34 cellular contexts compared by ENCODE assay signal in genomic region chr1:92192246-92192645, GRCh38. TPM values are rescaled to one million over a fixed set of nuclear protein-coding genes. Genes with fewer than 3 reads are reported as not detected.
"Had no signal": no experiment of that assay in that cellular context is flagged by ENCODE, and none has a peak within 500 bp of the region (broad histone marks: within the 10 kb centered on the region; RNA-seq: fewer than 3 reads in every experiment).

No MANE protein-coding gene starts in this region.

- FAIRE-seq: astrocyte, TTC549 had no signal

- H3K4me1 ChIP-seq: adrenal gland, body of pancreas, breast epithelium, Peyer's patch, SJSA1 had no signal

- H3K27me3 Mint-ChIP-seq: activated B cell treated with CpG ODN at 0.5 μM for 24 hours; activated CD4-positive, alpha-beta memory T cell treated with anti-CD3 and anti-CD28 coated beads for 36 hours had no signal

- H3K9ac ChIP-seq: SK-N-SH had no signal

- H3K9me3 ChIP-seq: adrenal gland, body of pancreas, breast epithelium, Peyer's patch, SJSA1, SK-N-SH had no signal

- H3K4me1 Mint-ChIP-seq: activated B cell treated with CpG ODN at 0.5 μM for 24 hours had no signal

- H3K4me2 ChIP-seq: SK-N-SH had no signal

- DNase-seq: activated B cell treated with CpG ODN at 0.5 μM for 24 hours; activated CD4-positive, alpha-beta memory T cell treated with anti-CD3 and anti-CD28 coated beads for 36 hours; activated CD4-positive, alpha-beta T cell treated with anti-CD3 and anti-CD28 coated beads for 4 hours; activated CD4-positive, alpha-beta T cell treated with anti-CD3 and anti-CD28 coated beads, Interleukin-2, amount 50 U/mL, for 1 hour; activated CD4-positive, CD25-positive, alpha-beta regulatory T cell treated with anti-CD3 and anti-CD28 coated beads, Interleukin-2, amount 50 U/mL, for 72 hours; activated CD8-positive, alpha-beta memory T cell treated with anti-CD3 and anti-CD28 coated beads, Interleukin-2, amount 50 U/mL, for 4 hours; activated gamma-delta T cell treated with Interleukin-2 at 50 U/mL for 16 hours; activated naive CD4-positive, alpha-beta T cell treated with anti-CD3 and anti-CD28 coated beads for 36 hours; activated T-cell treated with anti-CD3 and anti-CD28 coated beads for 4 hours; activated T-cell treated with anti-CD3 and anti-CD28 coated beads, Interleukin-2, amount 50 U/mL, for 4 hours; adrenal gland; body of pancreas; cerebellar nuclear complex; NCI-H1092; NCI-H1436 treated with DMSO at 0.1 percent for 48 hours; NCI-H1694 treated with DMSO at 0.1 percent for 48 hours; NCI-H2029; NCI-H510A; NCI-H526; NCI-H774; Peyer's patch; RPMI8226; SHP77 treated with DMSO at 0.1 percent for 48 hours; SK-N-SH had no signal

- H3K27ac ChIP-seq: adrenal gland, body of pancreas, breast epithelium, Peyer's patch, SJSA1 had no signal

- H3K36me3 Mint-ChIP-seq: activated CD4-positive, alpha-beta memory T cell treated with anti-CD3 and anti-CD28 coated beads for 36 hours; activated naive CD4-positive, alpha-beta T cell treated with anti-CD3 and anti-CD28 coated beads, Interleukin-2, amount 50 U/mL, for 72 hours had no signal

- H3K9me3 Mint-ChIP-seq: activated B cell treated with CpG ODN at 0.5 μM for 24 hours; activated CD4-positive, alpha-beta memory T cell treated with anti-CD3 and anti-CD28 coated beads for 36 hours; activated naive CD4-positive, alpha-beta T cell treated with anti-CD3 and anti-CD28 coated beads for 36 hours; activated T-cell treated with anti-CD3 and anti-CD28 coated beads, Interleukin-2, amount 50 U/mL, for 4 hours; activated T-helper 1 cell treated with anti-CD3 and anti-CD28 coated beads, Interleukin-12 subunit alpha, Interleukin-12 subunit beta, Interleukin-2, Interleukin-4 antibody, amounts not matched to agents 30 ng/mL and 10 ng/mL and 1 ng/mL, durations not matched to agents 14 hours and 24 hours and 36 hours; T-helper 1 cell treated with Interleukin-12 subunit alpha and Interleukin-12 subunit beta and Interleukin-4 antibody, amounts not matched to agents 30 μg/mL and 1 μg/mL, for 36 hours; T-helper 2 cell treated with Interferon-gamma antibody and Interleukin-4, amounts not matched to agents 5 μg/mL and 100 μg/mL, for 36 hours had no signal

- H3K4me3 ChIP-seq: adrenal gland, body of pancreas, breast epithelium, Peyer's patch, SJSA1 had no signal

- H3K27ac Mint-ChIP-seq: activated B cell treated with CpG ODN at 0.5 μM for 24 hours; activated CD4-positive, alpha-beta memory T cell treated with anti-CD3 and anti-CD28 coated beads for 36 hours; activated naive CD4-positive, alpha-beta T cell treated with anti-CD3 and anti-CD28 coated beads for 36 hours; activated naive CD4-positive, alpha-beta T cell treated with anti-CD3 and anti-CD28 coated beads, Interleukin-2, amount 50 U/mL, for 72 hours; activated T-helper 1 cell treated with anti-CD3 and anti-CD28 coated beads, Interleukin-12 subunit alpha, Interleukin-12 subunit beta, Interleukin-2, Interleukin-4 antibody, amounts not matched to agents 30 ng/mL and 10 ng/mL and 1 ng/mL, durations not matched to agents 14 hours and 24 hours and 36 hours; T-helper 1 cell treated with Interleukin-12 subunit alpha and Interleukin-12 subunit beta and Interleukin-4 antibody, amounts not matched to agents 30 μg/mL and 1 μg/mL, for 36 hours; T-helper 2 cell treated with Interferon-gamma antibody and Interleukin-4, amounts not matched to agents 5 μg/mL and 100 μg/mL, for 36 hours had no signal

- H3K36me3 ChIP-seq: adrenal gland, breast epithelium, Peyer's patch, SJSA1 had no signal

- H3K27me3 ChIP-seq: adrenal gland, body of pancreas, breast epithelium, Peyer's patch, SJSA1 had no signal

- H3K4me3 Mint-ChIP-seq: activated B cell treated with CpG ODN at 0.5 μM for 24 hours; activated CD4-positive, alpha-beta memory T cell treated with anti-CD3 and anti-CD28 coated beads for 36 hours; activated naive CD4-positive, alpha-beta T cell treated with anti-CD3 and anti-CD28 coated beads for 36 hours; activated T-cell treated with anti-CD3 and anti-CD28 coated beads, Interleukin-2, amount 50 U/mL, for 4 hours; activated T-helper 1 cell treated with anti-CD3 and anti-CD28 coated beads, Interleukin-12 subunit alpha, Interleukin-12 subunit beta, Interleukin-2, Interleukin-4 antibody, amounts not matched to agents 30 ng/mL and 10 ng/mL and 1 ng/mL, durations not matched to agents 14 hours and 24 hours and 36 hours; T-helper 1 cell treated with Interleukin-12 subunit alpha and Interleukin-12 subunit beta and Interleukin-4 antibody, amounts not matched to agents 30 μg/mL and 1 μg/mL, for 36 hours; T-helper 2 cell treated with Interferon-gamma antibody and Interleukin-4, amounts not matched to agents 5 μg/mL and 100 μg/mL, for 36 hours had no signal

- ATAC-seq: activated naive CD4-positive, alpha-beta T cell treated with anti-CD3 and anti-CD28 coated beads, Interleukin-2, amount 50 U/mL, for 72 hours; activated T-cell treated with anti-CD3 and anti-CD28 coated beads, Interleukin-2, amount 50 U/mL, for 4 hours; body of pancreas had no signal

RNA-seq across cellular contexts. Expression of gene C1orf146, which starts 25.5 kb away (rescaled TPM):
- total RNA-seq: activated B cell treated with CpG ODN at 0.5 μM for 24 hours; activated CD4-positive, alpha-beta memory T cell treated with anti-CD3 and anti-CD28 coated beads for 36 hours; activated naive CD4-positive, alpha-beta T cell treated with anti-CD3 and anti-CD28 coated beads for 36 hours; activated naive CD4-positive, alpha-beta T cell treated with anti-CD3 and anti-CD28 coated beads, Interleukin-2, amount 50 U/mL, for 72 hours; activated T-cell treated with anti-CD3 and anti-CD28 coated beads, Interleukin-2, amount 50 U/mL, for 4 hours; activated T-helper 1 cell treated with anti-CD3 and anti-CD28 coated beads, Interleukin-12 subunit alpha, Interleukin-12 subunit beta, Interleukin-2, Interleukin-4 antibody, amounts not matched to agents 30 ng/mL and 10 ng/mL and 1 ng/mL, durations not matched to agents 14 hours and 24 hours and 36 hours; adrenal gland; astrocyte; body of pancreas; breast epithelium; cardiac septum; MCF 10A; Peyer's patch; SJSA1 had no signal
- polyA plus RNA-seq: adrenal gland, SK-N-SH had no signal
